ENCODE assay signal across 25 cellular contexts in genomic region chr2:100390001-100390940, GRCh38.
"Had no signal": no experiment of that assay in that cellular context is flagged by ENCODE, and none has a peak within 500 bp of the region (broad histone marks: within the 10 kb centered on the region; RNA-seq: fewer than 3 reads in every experiment).

No MANE protein-coding gene starts in this region.

- DNase-seq: activated CD4-positive, alpha-beta T cell treated with anti-CD3 and anti-CD28 coated beads for 1 hour; activated CD4-positive, alpha-beta T cell treated with anti-CD3 and anti-CD28 coated beads, Interleukin-2, amount 10 ng/mL, durations not matched to agents 7 days and 5 days; activated CD8-positive, alpha-beta T cell treated with anti-CD3 and anti-CD28 coated beads for 36 hours; activated effector memory CD4-positive, alpha-beta T cell treated with Interleukin-2 at 50 U/mL for 16 hours; activated naive CD4-positive, alpha-beta T cell treated with Interleukin-2 at 50 U/mL for 16 hours; activated naive CD8-positive, alpha-beta T cell treated with anti-CD3 and anti-CD28 coated beads for 36 hours; activated T-cell treated with anti-CD3 and anti-CD28 coated beads for 4 hours; amniotic stem cell; brain microvascular endothelial cell; cortex of kidney; effector memory CD8-positive, alpha-beta T cell; erythroblast; left cardiac atrium; left ventricle myocardium superior; naive B cell; occipital lobe; right lobe of liver; stimulated activated CD4-positive, alpha-beta T cell treated with anti-CD3 and anti-CD28 coated beads, Interleukin-2, amount 100 ng/mL, for 48 hours; stimulated activated naive CD8-positive, alpha-beta T cell treated with anti-CD3 and anti-CD28 coated beads, Interleukin-15, Interleukin-2, amounts not matched to agents 100 U/mL and 50 U/mL, for 24 hours; T-helper 17 cell; testis; transverse colon had no signal

- ATAC-seq: activated CD8-positive, alpha-beta T cell treated with anti-CD3 and anti-CD28 coated beads for 36 hours; effector memory CD8-positive, alpha-beta T cell; gastroesophageal sphincter; right lobe of liver; stimulated activated naive CD8-positive, alpha-beta T cell treated with anti-CD3 and anti-CD28 coated beads, Interleukin-15, Interleukin-2, amounts not matched to agents 100 U/mL and 50 U/mL, for 24 hours; T-helper 17 cell had no signal

- H3K4me1 Mint-ChIP-seq: activated CD4-positive, alpha-beta T cell treated with anti-CD3 and anti-CD28 coated beads, Interleukin-2, amount 10 ng/mL, durations not matched to agents 7 days and 5 days; activated naive CD8-positive, alpha-beta T cell treated with anti-CD3 and anti-CD28 coated beads for 36 hours; mesothelial cell of epicardium had no signal

- H3K9me3 ChIP-seq: gastroesophageal sphincter, right lobe of liver, testis, transverse colon had no signal

- H3K27me3 Mint-ChIP-seq: activated CD4-positive, alpha-beta T cell treated with anti-CD3 and anti-CD28 coated beads, Interleukin-2, amount 10 ng/mL, durations not matched to agents 7 days and 5 days; activated CD8-positive, alpha-beta T cell treated with anti-CD3 and anti-CD28 coated beads for 36 hours; activated naive CD8-positive, alpha-beta T cell treated with anti-CD3 and anti-CD28 coated beads for 36 hours had no signal

- H3K4me3 ChIP-seq: gastroesophageal sphincter, hepatocyte, right lobe of liver, testis, transverse colon had no signal

- H3K27me3 ChIP-seq: brain microvascular endothelial cell, gastroesophageal sphincter, hepatocyte, right lobe of liver, testis, transverse colon had no signal

- H3K4me3 Mint-ChIP-seq: activated CD4-positive, alpha-beta T cell treated with anti-CD3 and anti-CD28 coated beads, Interleukin-2, amount 10 ng/mL, durations not matched to agents 7 days and 5 days; activated CD8-positive, alpha-beta T cell treated with anti-CD3 and anti-CD28 coated beads for 36 hours; activated naive CD8-positive, alpha-beta T cell treated with anti-CD3 and anti-CD28 coated beads for 36 hours; effector memory CD8-positive, alpha-beta T cell; mesothelial cell of epicardium; T-helper 17 cell had no signal

- H3K9me3 Mint-ChIP-seq: activated CD4-positive, alpha-beta T cell treated with anti-CD3 and anti-CD28 coated beads, Interleukin-2, amount 10 ng/mL, durations not matched to agents 7 days and 5 days; activated CD8-positive, alpha-beta T cell treated with anti-CD3 and anti-CD28 coated beads for 36 hours; activated naive CD8-positive, alpha-beta T cell treated with anti-CD3 and anti-CD28 coated beads for 36 hours; effector memory CD8-positive, alpha-beta T cell; mesothelial cell of epicardium; naive B cell had no signal

- H3K27ac ChIP-seq: brain microvascular endothelial cell, gastroesophageal sphincter, hepatocyte, right lobe of liver, testis, transverse colon had no signal

- H3K36me3 ChIP-seq: brain microvascular endothelial cell, right lobe of liver, transverse colon had no signal

- H3K36me3 Mint-ChIP-seq: activated naive CD8-positive, alpha-beta T cell treated with anti-CD3 and anti-CD28 coated beads for 36 hours; naive B cell had no signal

- H3K27ac Mint-ChIP-seq: activated CD4-positive, alpha-beta T cell treated with anti-CD3 and anti-CD28 coated beads, Interleukin-2, amount 10 ng/mL, durations not matched to agents 7 days and 5 days; activated CD8-positive, alpha-beta T cell treated with anti-CD3 and anti-CD28 coated beads for 36 hours; activated naive CD8-positive, alpha-beta T cell treated with anti-CD3 and anti-CD28 coated beads for 36 hours; effector memory CD8-positive, alpha-beta T cell; mesothelial cell of epicardium; T-helper 17 cell had no signal

- H3K4me1 ChIP-seq: right lobe of liver, testis, transverse colon had no signal
